ENCODE assay signal across 10 cellular contexts in genomic region chr3:13528217-13528801, GRCh38. TPM values are rescaled to one million over a fixed set of nuclear protein-coding genes. Genes with fewer than 3 reads are reported as not detected.
A peak's percentile ranks its signal among the peaks of the same experiment; 100 is the strongest.
DNase-seq lines count a peak whose midpoint lies in the region; ATAC-seq, FAIRE-seq and TF ChIP-seq lines count a peak whose summit lies in the region.
"Had no signal": no experiment of that assay in that cellular context is flagged by ENCODE, and none has a peak within 500 bp of the region (broad histone marks: within the 10 kb centered on the region; RNA-seq: fewer than 3 reads in every experiment).

No MANE protein-coding gene starts in this region.

- no peak for TF ChIP-seq CTCF in lower leg skin (IDR thresholded peaks at IDR 0.05)

- no peaks in the 10 kb centered on the region for H3K9me3 Mint-ChIP-seq in effector memory CD8-positive, alpha-beta T cell
- H3K9me3 Mint-ChIP-seq: activated T-cell treated with anti-CD3 and anti-CD28 coated beads, Interleukin-2, amount 50 U/mL, for 4 hours had no signal

- no peak overlapping the region for H3K27ac Mint-ChIP-seq in effector memory CD8-positive, alpha-beta T cell

- in situ Hi-C loops in SK-MEL-5 (cut with HindIII; ENCODE audit: low pct_unique_long_range_greater_than_20kb, low sequenced_read_pairs), result no loop called here

- intact Hi-C loops in Right ventricle myocardium inferior (cut with DNase I) (no loop called here), cardiac septum (cut with DNase I) (no loop called here), left cardiac atrium (cut with DNase I) (no loop called here), lower leg skin (cut with DNase I; ENCODE audit: low total_unique reads) (no loop called here)

- H3K4me3 Mint-ChIP-seq in effector memory CD8-positive, alpha-beta T cell, result no peak overlapping the region
- H3K4me3 Mint-ChIP-seq: activated T-cell treated with anti-CD3 and anti-CD28 coated beads, Interleukin-2, amount 50 U/mL, for 4 hours had no signal

- H3K4me3 ChIP-seq in lower leg skin (ENCODE audit: low read depth, poor library complexity, severe bottlenecking), result no peak overlapping the region

- FAIRE-seq in GM12891 (lab: Jason Lieb, UNC) (no peak), urothelium cell line (lab: Jason Lieb, UNC) (no peak)
- FAIRE-seq: D721Med had no signal

- ATAC-seq in Right ventricle myocardium inferior, result peak; percentile 76
- ATAC-seq in left cardiac atrium, result peak; percentile 18 to 48
- ATAC-seq in effector memory CD8-positive, alpha-beta T cell (replicated peaks), result no peak
- ATAC-seq: activated T-cell treated with anti-CD3 and anti-CD28 coated beads, Interleukin-2, amount 50 U/mL, for 4 hours had no signal

- WGBS in lower leg skin, 2 donors, result 61 to 71% methylated on average over 10 of the region's 10 CpGs

- H3K4me1 Mint-ChIP-seq in effector memory CD8-positive, alpha-beta T cell (ENCODE audit: low read depth in 2 of 2), result no peaks in the 10 kb centered on the region

- DNase-seq in Right ventricle myocardium inferior (ENCODE audit: missing footprints), result peak; percentile 77
- no peak for DNase-seq in cardiac septum (ENCODE audit: low spot score)
- peak; percentile 78 for DNase-seq in SK-MEL-5 (ENCODE audit: low read depth, low spot score)
- DNase-seq in left cardiac atrium, result no peak
- no peak for DNase-seq in lower leg skin (ENCODE audit: low spot score in 2 of 2)
- DNase-seq in GM12891 (ENCODE audit: insufficient read length, low spot score), result no peak
- DNase-seq in effector memory CD8-positive, alpha-beta T cell, result no peak
- no peak for DNase-seq in urothelium cell line (ENCODE audit: low spot score)
- DNase-seq: activated T-cell treated with anti-CD3 and anti-CD28 coated beads, Interleukin-2, amount 50 U/mL, for 4 hours had no signal

- no peak for TF ChIP-seq POLR2A in lower leg skin (IDR thresholded peaks at IDR 0.05)
- TF ChIP-seq POLR2A in GM12891 (IDR thresholded peaks at IDR 0.05; ENCODE audit: low read depth, low read length), result no peak

- H3K36me3 Mint-ChIP-seq in effector memory CD8-positive, alpha-beta T cell (ENCODE audit: insufficient read depth), result peaks cover 3% of the 10 kb centered on the region

- peaks cover 28 to 54% of the 10 kb centered on the region in 2 donors for H3K27me3 Mint-ChIP-seq in effector memory CD8-positive, alpha-beta T cell

TF ChIP-seq in GM12891, 5 proteins besides CTCF, POLR2A, EP300 and RAD21:
- TF ChIP-seq TAF1 (IDR thresholded peaks at IDR 0.05; ENCODE audit: low read depth, low read length) (no peak), POLR2AphosphoS5 (IDR thresholded peaks at IDR 0.05; ENCODE audit: low read depth, low read length) (no peak), POU2F2 (IDR thresholded peaks at IDR 0.05; ENCODE audit: low read depth, low read length) (no peak), SPI1 (IDR thresholded peaks at IDR 0.05; ENCODE audit: low read depth, low read length) (no peak), PAX5 (IDR thresholded peaks at IDR 0.05; ENCODE audit: insufficient read depth, low read length, severe bottlenecking) (no peak)

RNA-seq across cellular contexts. Expression of gene FBLN2, which starts 20.6 kb away (rescaled TPM):
- 81.1 TPM for total RNA-seq in Right ventricle myocardium inferior
- total RNA-seq in cardiac septum, result 64.6 TPM
- total RNA-seq in SK-MEL-5 (2014; rRNA removed; shearing (Covaris generic)), result 0.51 and 1.8 TPM in 2 replicates
- polyA plus RNA-seq in SK-MEL-5 (2015; cell fraction: cytosol; rRNA removed), result 2.4 and 3.9 TPM in 2 replicates
- polyA plus RNA-seq in SK-MEL-5 (2015; cell fraction: nucleus; rRNA removed), result 0.06 and 0.08 TPM in 2 replicates
- 100 to 1,000 TPM; 178 to 256 TPM for total RNA-seq in left cardiac atrium
- total RNA-seq in lower leg skin, result 100 to 1,000 TPM in 1 of 4 donors, 10 to 100 TPM in 3; 40.1 to 153 (median 64.0) TPM
- polyA plus RNA-seq in GM12891 (2012; ENCODE audit: low read depth, missing spikeins), result 0.15 TPM

RNA-seq across cellular contexts. Expression of gene HDAC11, which starts 48.2 kb away (rescaled TPM):
- total RNA-seq in Right ventricle myocardium inferior (37.5 TPM), cardiac septum (30.7 TPM), left cardiac atrium (10 to 100 TPM; 27.6 to 36.0 TPM), lower leg skin (10 to 100 TPM; 20.6 to 28.3 (median 22.8) TPM)
- 12.5 and 13.5 TPM in 2 replicates for total RNA-seq in SK-MEL-5 (2014; rRNA removed; shearing (Covaris generic))
- 15.6 and 16.5 TPM in 2 replicates for polyA plus RNA-seq in SK-MEL-5 (2015; cell fraction: cytosol; rRNA removed)
- polyA plus RNA-seq in SK-MEL-5 (2015; cell fraction: nucleus; rRNA removed), result 7.9 and 8.7 TPM in 2 replicates
- polyA plus RNA-seq in GM12891 (2012; ENCODE audit: low read depth, missing spikeins), result 0.94 TPM

Comparison
In these comparisons a context has a peak if more than half of its experiments do, and no peak if none do; other contexts are left out.
1. DNase-seq: peak in Right ventricle myocardium inferior (single experiment) and SK-MEL-5 (single experiment); none in cardiac septum (single experiment), left cardiac atrium (single experiment), lower leg skin (0 of 2), GM12891 (single experiment), effector memory CD8-positive, alpha-beta T cell (0 of 3) and urothelium cell line (single experiment).
2. RNA of gene FBLN2, which starts 20.6 kb away (total RNA-seq): 178 to 256 TPM in left cardiac atrium, 81.1 TPM in Right ventricle myocardium inferior (single experiment), 40.1 to 153 TPM in lower leg skin and 64.6 TPM in cardiac septum (single experiment); 0.51 to 1.8 TPM in SK-MEL-5; every median in the first group is over 10 times any median in the second.